8 cellular contexts compared by ENCODE assay signal in genomic region chr4:121370729-121371325, GRCh38. TPM values are rescaled to one million over a fixed set of nuclear protein-coding genes. Genes with fewer than 3 reads are reported as not detected.
A peak's percentile ranks its signal among the peaks of the same experiment; 100 is the strongest.
DNase-seq lines count a peak whose midpoint lies in the region; ATAC-seq and TF ChIP-seq lines count a peak whose summit lies in the region.

No MANE protein-coding gene starts in this region.

- H3K9me3 ChIP-seq in Loucy (ENCODE audit: insufficient read depth, low read depth, low read length) = no peaks in the 10 kb centered on the region
- no peaks in the 10 kb centered on the region for H3K9me3 ChIP-seq in psoas muscle

- WGBS in psoas muscle, 3 donors = 83 to 85% (median 84%) methylated on average over 1 of the region's 1 CpG

- H3K4me3 ChIP-seq in AG10803 (ENCODE audit: low read length) (no peak overlapping the region), Loucy (ENCODE audit: low read length, poor library complexity, severe bottlenecking) (no peak overlapping the region), psoas muscle (no peak overlapping the region)

- H3K79me2 ChIP-seq in Loucy (ENCODE audit: insufficient read depth, low read length) = no peaks in the 10 kb centered on the region

- H3K4me1 Mint-ChIP-seq in activated CD4-positive, alpha-beta T cell treated with anti-CD3 and anti-CD28 coated beads, Interleukin-2, amount 10 ng/mL, durations not matched to agents 24 days and 14 days = no peaks in the 10 kb centered on the region

- peak; percentile 52 for ATAC-seq in GM18498 (IDR thresholded peaks at IDR 0.05; ENCODE audit: unreplicated experiment)
- ATAC-seq in psoas muscle = no peak
- no peak for ATAC-seq in HG02642 (IDR thresholded peaks at IDR 0.05; ENCODE audit: poor library complexity, unreplicated experiment)

- H3K4me1 ChIP-seq in Loucy (ENCODE audit: insufficient read depth, low read length, poor library complexity, severe bottlenecking) = no peaks in the 10 kb centered on the region
- H3K4me1 ChIP-seq in psoas muscle = no peaks in the 10 kb centered on the region

- H3K9me2 ChIP-seq in Loucy (replicated peaks; ENCODE audit: low read depth, low read length) = no peaks in the 10 kb centered on the region

- intact Hi-C loops in activated CD4-positive, alpha-beta T cell treated with anti-CD3 and anti-CD28 coated beads, Interleukin-2, amount 10 ng/mL, durations not matched to agents 24 days and 14 days (cut with micrococcal nuclease) = loop anchor here (1.0 to 10.0 kb wide), 2 partner anchors 284 to 365 kb away; no protein-coding TSS in a partner anchor
- intact Hi-C loops in psoas muscle (cut with DNase I) = loop anchor here (5.0 to 10.0 kb wide), 3 partner anchors 284 to 366 kb away; no protein-coding TSS in a partner anchor

- no peak overlapping the region for H3K4me2 ChIP-seq in Loucy (ENCODE audit: low read depth, low read length, poor library complexity, severe bottlenecking)

- H3K9me3 Mint-ChIP-seq in activated CD4-positive, alpha-beta T cell treated with anti-CD3 and anti-CD28 coated beads, Interleukin-2, amount 10 ng/mL, durations not matched to agents 24 days and 14 days = no peaks in the 10 kb centered on the region

- DNase-seq in AG10803 (ENCODE audit: low read depth) (peak; percentile 43), fibroblast of the conjunctiva (ENCODE audit: low read depth) (peak; percentile 10), psoas muscle (no peak), SHP77 treated with DMSO at 0.1 percent for 48 hours (lab: John Stamatoyannopoulos, UW) (no peak)
- peak; percentile 68 for DNase-seq in activated CD4-positive, alpha-beta T cell treated with anti-CD3 and anti-CD28 coated beads, Interleukin-2, amount 10 ng/mL, durations not matched to agents 24 days and 14 days

- H3K4me3 Mint-ChIP-seq in activated CD4-positive, alpha-beta T cell treated with anti-CD3 and anti-CD28 coated beads, Interleukin-2, amount 10 ng/mL, durations not matched to agents 24 days and 14 days = no peak overlapping the region

- H3F3A ChIP-seq in Loucy (ENCODE audit: low read depth) = no peaks in the 10 kb centered on the region

- no peaks in the 10 kb centered on the region for H3K36me3 ChIP-seq in Loucy (ENCODE audit: insufficient read depth, low read length)
- no peaks in the 10 kb centered on the region for H3K36me3 ChIP-seq in psoas muscle (ENCODE audit: insufficient read depth in 1 of 2, low read depth in 1 of 2)

- TF ChIP-seq CTCF in AG10803 (conservative IDR thresholded peaks at IDR 0.05; ENCODE audit: low read length) (peak; percentile 67), Loucy (conservative IDR thresholded peaks at IDR 0.05; ENCODE audit: low read length) (peak; percentile 76), psoas muscle (IDR thresholded peaks at IDR 0.05) (peak; percentile 50)

- no peak overlapping the region for H3K27ac ChIP-seq in psoas muscle

- H4K20me1 ChIP-seq in Loucy (ENCODE audit: insufficient read depth, low read length, poor library complexity, severe bottlenecking) = no peaks in the 10 kb centered on the region

- H3K27me3 ChIP-seq in Loucy (ENCODE audit: insufficient read depth, low read length, poor library complexity, severe bottlenecking) (no peaks in the 10 kb centered on the region), psoas muscle (ENCODE audit: insufficient read depth in 3 of 3, low read length in 2 of 3) (no peaks in the 10 kb centered on the region)

- peaks cover 16% of the 10 kb centered on the region for H3K27me3 Mint-ChIP-seq in activated CD4-positive, alpha-beta T cell treated with anti-CD3 and anti-CD28 coated beads, Interleukin-2, amount 10 ng/mL, durations not matched to agents 24 days and 14 days

- H3K36me3 Mint-ChIP-seq in activated CD4-positive, alpha-beta T cell treated with anti-CD3 and anti-CD28 coated beads, Interleukin-2, amount 10 ng/mL, durations not matched to agents 24 days and 14 days (ENCODE audit: low read depth) = no peaks in the 10 kb centered on the region

- no peak overlapping the region for H3K27ac Mint-ChIP-seq in activated CD4-positive, alpha-beta T cell treated with anti-CD3 and anti-CD28 coated beads, Interleukin-2, amount 10 ng/mL, durations not matched to agents 24 days and 14 days

- H3K9ac ChIP-seq in Loucy (ENCODE audit: low read depth, low read length, poor library complexity, severe bottlenecking) = no peak overlapping the region

- H2AFZ ChIP-seq in Loucy (ENCODE audit: low read length) = no peak overlapping the region

RNA-seq across cellular contexts. Expression of gene QRFPR, which starts 10.0 kb away (rescaled TPM):
- not detected in 2 replicates for total RNA-seq in activated CD4-positive, alpha-beta T cell treated with anti-CD3 and anti-CD28 coated beads, Interleukin-2, amount 10 ng/mL, durations not matched to agents 24 days and 14 days
- under 1 TPM in 2 of 4 donors, not detected in 2; 0.20 to 0.45 TPM for total RNA-seq in psoas muscle
- polyA plus RNA-seq in psoas muscle = under 1 TPM in 2 of 3 donors, not detected in 1; 0.06 to 0.08 TPM

Comparison
In these comparisons a context has a peak if more than half of its experiments do, and no peak if none do; other contexts are left out.
1. DNase-seq: peak in AG10803 (single experiment), activated CD4-positive, alpha-beta T cell treated with anti-CD3 and anti-CD28 coated beads, Interleukin-2, amount 10 ng/mL, durations not matched to agents 24 days and 14 days (single experiment) and fibroblast of the conjunctiva (single experiment); none in psoas muscle (0 of 2) and SHP77 treated with DMSO at 0.1 percent for 48 hours (single experiment).
2. Peak in every context shown above with its lines, with median percentiles within 50 percentile points of each other: CTCF ChIP-seq.